Comparison of ENCODE assay signal across 8 cellular contexts in genomic region chr11:16739326-16739875, GRCh38. TPM values are rescaled to one million over a fixed set of nuclear protein-coding genes. Genes with fewer than 3 reads are reported as not detected.
A peak's percentile ranks its signal among the peaks of the same experiment; 100 is the strongest.
DNase-seq lines count a peak whose midpoint lies in the region; ATAC-seq and TF ChIP-seq lines count a peak whose summit lies in the region.

No MANE protein-coding gene starts in this region.

- no peak overlapping the region for H3K4me3 Mint-ChIP-seq in activated CD4-positive, alpha-beta T cell treated with anti-CD3 and anti-CD28 coated beads for 36 hours

- H3K4me3 ChIP-seq in cardiac muscle cell (peak overlapping the region; percentile 85), ascending aorta (peak overlapping the region; percentile 93), aorta (ENCODE audit: low read length in 2 of 2) (peak overlapping the region; percentile 81 to 92)

- 6 to 7% methylated on average over 20 of the region's 20 CpGs for WGBS in aorta, 2 donors

- ATAC-seq in aorta (ENCODE audit: low FRiP score) (no peak), GM21619 (IDR thresholded peaks at IDR 0.05; ENCODE audit: unreplicated experiment) (no peak), GM18873 (IDR thresholded peaks at IDR 0.05; ENCODE audit: low FRiP score, unreplicated experiment) (no peak)
- ATAC-seq in activated CD4-positive, alpha-beta T cell treated with anti-CD3 and anti-CD28 coated beads for 36 hours = no peak

- H3K27ac ChIP-seq in cardiac muscle cell (peak overlapping the region; percentile 99), ascending aorta (peak overlapping the region; percentile 95), aorta (ENCODE audit: low read depth in 1 of 2, low read length in 2 of 2) (no peak overlapping the region)

- H3K27me3 Mint-ChIP-seq in activated CD4-positive, alpha-beta T cell treated with anti-CD3 and anti-CD28 coated beads for 36 hours = no peaks in the 10 kb centered on the region

- peaks cover 29% of the 10 kb centered on the region for H3K4me1 Mint-ChIP-seq in activated CD4-positive, alpha-beta T cell treated with anti-CD3 and anti-CD28 coated beads for 36 hours

- no peaks in the 10 kb centered on the region for H3K9me3 Mint-ChIP-seq in activated CD4-positive, alpha-beta T cell treated with anti-CD3 and anti-CD28 coated beads for 36 hours (ENCODE audit: low read depth)

- H3K4me1 ChIP-seq in cardiac muscle cell (ENCODE audit: low read depth) = peaks cover 5% of the 10 kb centered on the region
- peaks cover 4 to 16% of the 10 kb centered on the region in 2 donors for H3K4me1 ChIP-seq in ascending aorta
- peaks cover 3 to 8% of the 10 kb centered on the region in 2 donors for H3K4me1 ChIP-seq in aorta (ENCODE audit: control insufficient read depth in 1 of 2, insufficient read depth in 2 of 2, low read length in 2 of 2)

- H3K36me3 Mint-ChIP-seq in activated CD4-positive, alpha-beta T cell treated with anti-CD3 and anti-CD28 coated beads for 36 hours (ENCODE audit: low read depth) = peaks cover 23% of the 10 kb centered on the region

- H3K27me3 ChIP-seq in cardiac muscle cell = no peaks in the 10 kb centered on the region
- no peaks in the 10 kb centered on the region for H3K27me3 ChIP-seq in ascending aorta
- H3K27me3 ChIP-seq in aorta (ENCODE audit: control insufficient read depth in 1 of 2, insufficient read depth in 2 of 2, low read length in 1 of 2) = no peaks in the 10 kb centered on the region

- H3K9me3 ChIP-seq in cardiac muscle cell (ENCODE audit: low read depth) = no peaks in the 10 kb centered on the region
- no peaks in the 10 kb centered on the region for H3K9me3 ChIP-seq in ascending aorta
- H3K9me3 ChIP-seq in aorta (ENCODE audit: control insufficient read depth, low read length) = no peaks in the 10 kb centered on the region

- no peak for TF ChIP-seq CTCF in cardiac muscle cell (IDR thresholded peaks at IDR 0.05; ENCODE audit: low read depth, low read length)
- no peak for TF ChIP-seq CTCF in ascending aorta (IDR thresholded peaks at IDR 0.05)

- H3K36me3 ChIP-seq in cardiac muscle cell (peaks cover 4% of the 10 kb centered on the region), ascending aorta (no peaks in the 10 kb centered on the region), aorta (ENCODE audit: control insufficient read depth in 1 of 2, insufficient read depth in 2 of 2, low read length in 1 of 2) (no peaks in the 10 kb centered on the region)

- POLR2A ChIA-PET in activated CD4-positive, alpha-beta T cell treated with anti-CD3 and anti-CD28 coated beads for 36 hours (lab: Charles Lee) = interaction anchor here (0.6 to 3.1 kb wide), 4 partner anchors 10 to 559 kb away, joined by 3 to 21 read pairs (median 4); partner anchors contain the start of gene RPS13

- CTCF ChIA-PET in activated CD4-positive, alpha-beta T cell treated with anti-CD3 and anti-CD28 coated beads for 36 hours (lab: Charles Lee) = interaction anchor here (0.6 to 1.2 kb wide), 3 partner anchors 9 to 407 kb away, joined by 3 to 5 read pairs (median 3); no protein-coding TSS in a partner anchor

- DNase-seq in cardiac muscle cell (ENCODE audit: low read depth in 1 of 2, low spot score in 1 of 2) = peak in 1 of 2 donors; percentile 46
- no peak for DNase-seq in cardiac septum (ENCODE audit: low spot score)
- DNase-seq in ascending aorta (ENCODE audit: low spot score in 2 of 2) = no peak
- peak; percentile 36 for DNase-seq in kidney tubule cell (ENCODE audit: low spot score)
- DNase-seq in aorta = no peak
- DNase-seq in activated CD4-positive, alpha-beta T cell treated with anti-CD3 and anti-CD28 coated beads for 36 hours = no peak

- intact Hi-C loops in cardiac septum (cut with DNase I) (no loop called here), ascending aorta (cut with DNase I) (loop anchor here (2.0 to 10.0 kb wide), 4 partner anchors 53 to 1965 kb away; partner anchors contain the start of gene RPS13), aorta (cut with DNase I) (no loop called here)
- intact Hi-C loops in activated CD4-positive, alpha-beta T cell treated with anti-CD3 and anti-CD28 coated beads for 36 hours (cut with DNase I, micrococcal nuclease) = loop anchor here (2.0 to 10.0 kb wide), 8 partner anchors 163 to 1655 kb away; partner anchors contain the start of genes GTF2H1 (in 1 of the 2), HPS5 (in 1 of the 2), LDHA (in 1 of the 2) and NCR3LG1 (in 1 of the 2)

- no peak overlapping the region for H3K27ac Mint-ChIP-seq in activated CD4-positive, alpha-beta T cell treated with anti-CD3 and anti-CD28 coated beads for 36 hours

RNA-seq across cellular contexts. Expression of gene C11orf58, which starts 1.0 kb away (rescaled TPM):
- total RNA-seq in cardiac muscle cell = 183 and 232 TPM in 2 replicates
- polyA plus RNA-seq in cardiac muscle cell = 157 and 188 TPM in 2 replicates
- 106 TPM for total RNA-seq in cardiac septum
- 40.9 TPM for total RNA-seq in ascending aorta
- total RNA-seq in aorta = 100 to 1,000 TPM in 1 of 2 donors, 10 to 100 TPM in 1; 97.9 to 118 TPM
- 100 to 1,000 TPM; 133 to 204 TPM for polyA plus RNA-seq in aorta
- 100 to 1,000 TPM; 142 to 193 TPM for total RNA-seq in activated CD4-positive, alpha-beta T cell treated with anti-CD3 and anti-CD28 coated beads for 36 hours

Comparison
In these comparisons a context has a peak if more than half of its experiments do, and no peak if none do; other contexts are left out.
1. H3K27ac ChIP-seq: peak in cardiac muscle cell (single experiment) and ascending aorta (2 of 2); none in aorta (0 of 2).
2. intact Hi-C loops: an anchor here in ascending aorta (2.0 to 10.0 kb wide) and activated CD4-positive, alpha-beta T cell treated with anti-CD3 and anti-CD28 coated beads for 36 hours (2.0 to 10.0 kb wide); none called in cardiac septum and aorta.
3. Peak in every context shown above with its lines, with median percentiles within 50 percentile points of each other: H3K4me3 ChIP-seq.